ENCODE assay signal across 8 cellular contexts in the genomic region with DNA sequence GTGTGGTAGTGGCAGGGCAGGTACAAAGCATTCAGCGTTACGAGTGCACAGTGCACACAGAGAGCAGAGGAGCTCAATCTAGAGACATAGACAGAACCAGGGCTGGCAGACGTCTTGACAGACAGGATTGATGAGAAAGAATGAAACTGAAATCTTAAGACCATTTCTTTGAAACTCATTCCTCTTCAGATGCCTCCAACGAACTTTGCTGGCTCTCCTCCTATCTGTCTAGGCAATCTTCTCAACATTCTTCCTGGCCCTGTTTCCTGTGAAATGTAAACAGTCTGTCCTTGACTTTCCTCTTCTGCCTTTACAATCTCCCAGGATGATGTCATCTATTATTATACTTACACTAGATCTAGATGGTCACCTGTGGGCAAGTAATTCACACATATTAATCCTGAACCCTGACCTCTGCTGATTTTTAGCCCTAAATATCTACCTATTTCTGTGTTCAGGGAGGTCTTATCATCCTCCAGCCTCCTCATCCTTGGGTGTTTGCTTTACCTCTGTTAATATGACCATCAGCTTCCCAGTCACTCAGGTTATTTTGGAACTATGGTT.
DNase-seq lines count a peak whose midpoint lies in the region; ATAC-seq, FAIRE-seq and TF ChIP-seq lines count a peak whose summit lies in the region.

No MANE protein-coding gene starts in this region.

- H3K9ac ChIP-seq in keratinocyte (ENCODE audit: control insufficient read depth, extremely low read depth, insufficient read depth, low read length): no peak overlapping the region
- no peak overlapping the region for H3K9ac ChIP-seq in GM23248

- no peaks in the 10 kb centered on the region for H3K4me1 ChIP-seq in keratinocyte (ENCODE audit: control insufficient read depth, extremely low read depth, insufficient read depth, low read length)
- no peaks in the 10 kb centered on the region for H3K4me1 ChIP-seq in GM23248 (ENCODE audit: insufficient read depth)

- in situ Hi-C loops in GM23248 (cut with MboI): no loop called here

- no peaks in the 10 kb centered on the region for H3K9me1 ChIP-seq in keratinocyte (ENCODE audit: control insufficient read depth, extremely low read depth, insufficient read depth, low read length)

- H2AFZ ChIP-seq in keratinocyte (ENCODE audit: control insufficient read depth, low read length): no peak overlapping the region
- H2AFZ ChIP-seq in GM23248: no peak overlapping the region

- DNase-seq in DMS53 (lab: John Stamatoyannopoulos, UW) (peak; percentile 73), keratinocyte (ENCODE audit: low read depth, low spot score) (no peak), ecto neural progenitor cell (ENCODE audit: low spot score) (no peak), GM23248 (no peak), foreskin fibroblast (no peak)

- peak; percentile 68 for ATAC-seq in GM21825 (IDR thresholded peaks at IDR 0.05; ENCODE audit: unreplicated experiment)
- ATAC-seq in HG03045 (IDR thresholded peaks at IDR 0.05; ENCODE audit: unreplicated experiment): no peak

- WGBS in GM23248 (ENCODE audit: low coverage in 1 of 2, low lambda C conversion rate in 2 of 2, missing lambda C conversion rate in 2 of 2), 2 experiments: 12 to 13% methylated on average over 4 of the region's 4 CpGs

- H3F3A ChIP-seq in GM23248 (ENCODE audit: insufficient read depth): no peaks in the 10 kb centered on the region

- TF ChIP-seq CTCF in VCaP (conservative IDR thresholded peaks at IDR 0.05) (no peak), keratinocyte (optimal IDR thresholded peaks at IDR 0.05 in 1 of 3, IDR thresholded peaks at IDR 0.05 in 1 of 3, conservative IDR thresholded peaks at IDR 0.05 in 1 of 3; ENCODE audit: extremely low read depth in 1 of 3, insufficient read depth in 2 of 3, low read length in 3 of 3) (no peak), foreskin fibroblast (IDR thresholded peaks at IDR 0.05; ENCODE audit: low read depth, low read length) (no peak)

- H3K9me3 ChIP-seq in keratinocyte (ENCODE audit: control insufficient read depth, low read depth, low read length) (no peaks in the 10 kb centered on the region), GM23248 (ENCODE audit: low read depth) (no peaks in the 10 kb centered on the region)

- H3K36me3 ChIP-seq in keratinocyte (ENCODE audit: control insufficient read depth in 2 of 2, extremely low read depth in 1 of 2, insufficient read depth in 2 of 2, low read length in 2 of 2) (no peaks in the 10 kb centered on the region), GM23248 (ENCODE audit: low read depth) (no peaks in the 10 kb centered on the region)

- H3K4me2 ChIP-seq in keratinocyte (ENCODE audit: control insufficient read depth, extremely low read depth, insufficient read depth, low read depth, low read length) (peak overlapping the region; percentile 33), GM23248 (ENCODE audit: unreplicated experiment) (no peak overlapping the region)

- peaks cover 27% of the 10 kb centered on the region for H3K27me3 ChIP-seq in keratinocyte (ENCODE audit: control insufficient read depth, extremely low read depth, insufficient read depth, low read length)
- H3K27me3 ChIP-seq in GM23248 (replicated peaks; ENCODE audit: insufficient read depth): peaks cover 45% of the 10 kb centered on the region; the same call in 1 of the 2 replicates

- H3K4me3 ChIP-seq in keratinocyte (ENCODE audit: control insufficient read depth in 2 of 3, extremely low read depth in 1 of 3, insufficient read depth in 2 of 3, low read depth in 1 of 3, low read length in 3 of 3): no peak overlapping the region
- no peak overlapping the region for H3K4me3 ChIP-seq in GM23248
- H3K4me3 ChIP-seq in foreskin fibroblast (ENCODE audit: low read depth in 1 of 2, low read length in 2 of 2): no peak overlapping the region

- H4K20me1 ChIP-seq in keratinocyte (ENCODE audit: control insufficient read depth, extremely low read depth, insufficient read depth, low read length) (no peaks in the 10 kb centered on the region), GM23248 (ENCODE audit: insufficient read depth) (no peaks in the 10 kb centered on the region)

- no peaks in the 10 kb centered on the region for H3K79me2 ChIP-seq in keratinocyte (ENCODE audit: control insufficient read depth, insufficient read depth, low read length)
- no peaks in the 10 kb centered on the region for H3K79me2 ChIP-seq in GM23248 (ENCODE audit: insufficient read depth)

- H3K9me2 ChIP-seq in GM23248 (ENCODE audit: insufficient read depth): no peaks in the 10 kb centered on the region

- dilution Hi-C loops in keratinocyte (cut with MboI; ENCODE audit: extremely low pct_ligation_motif_present, low sequenced_read_pairs): no loop called here

- H3K27ac ChIP-seq in VCaP: peak overlapping the region; percentile 49
- no peak overlapping the region for H3K27ac ChIP-seq in keratinocyte (ENCODE audit: control insufficient read depth, insufficient read depth, low read length)
- H3K27ac ChIP-seq in GM23248: no peak overlapping the region

- FAIRE-seq in keratinocyte (lab: Jason Lieb, UNC): peak; percentile 32
